ENCODE assay signal across 26 cellular contexts in the genomic region with DNA sequence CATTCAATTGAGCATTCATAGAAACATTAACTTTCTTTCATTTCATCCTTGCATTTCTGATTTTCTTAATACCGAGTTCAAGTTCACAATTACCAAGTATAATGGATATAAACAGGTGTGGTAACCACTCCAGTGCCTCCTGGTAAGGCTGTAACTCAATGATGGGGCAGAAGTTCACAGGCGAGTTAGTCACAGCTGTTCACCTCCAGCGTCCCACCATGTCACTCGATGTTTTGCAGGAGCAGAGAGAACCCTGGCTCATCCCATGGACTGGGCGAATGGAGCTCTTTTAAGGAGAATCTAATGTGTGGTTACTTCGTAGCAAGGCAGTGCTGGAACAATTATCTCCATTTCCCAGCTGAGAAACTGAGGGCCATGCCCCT.
"Had no signal": no experiment of that assay in that cellular context is flagged by ENCODE, and none has a peak within 500 bp of the region (broad histone marks: within the 10 kb centered on the region; RNA-seq: fewer than 3 reads in every experiment).

No MANE protein-coding gene starts in this region.

- H3K27ac Mint-ChIP-seq: memory B cell; naive B cell; natural killer cell treated with Interleukin-12 subunit alpha and Interleukin-12 subunit beta and Interleukin-15 and Interleukin-18, amount 100 ng/mL, for 72 hours; neural progenitor cell; stimulated activated memory B cell treated with anti-CD40 and anti-IgM and Interleukin-4, amounts not matched to agents 10 μg/mL and 1 μg/mL and 100 μg/mL, for 72 hours had no signal

- H3K4me3 ChIP-seq: coronary artery, esophagus muscularis mucosa, heart right ventricle, lung, neural progenitor cell, prostate gland, sigmoid colon, skin epidermis, spleen, testis, tibial artery, upper lobe of left lung had no signal

- H3K27ac ChIP-seq: coronary artery, esophagus muscularis mucosa, foreskin keratinocyte, heart right ventricle, neural progenitor cell, prostate gland, sigmoid colon, skin epidermis, spleen, testis, tibial artery, upper lobe of left lung had no signal

- H3K27me3 ChIP-seq: neural progenitor cell, testis, upper lobe of left lung had no signal

- H3K36me3 Mint-ChIP-seq: memory B cell; naive B cell; natural killer cell treated with Interleukin-12 subunit alpha and Interleukin-12 subunit beta and Interleukin-15 and Interleukin-18, amount 100 ng/mL, for 72 hours; neural progenitor cell; stimulated activated memory B cell treated with anti-CD40 and anti-IgM and Interleukin-4, amounts not matched to agents 10 μg/mL and 1 μg/mL and 100 μg/mL, for 72 hours had no signal

- H3K9me3 ChIP-seq: esophagus muscularis mucosa, heart right ventricle, prostate gland, sigmoid colon, spleen, testis, tibial artery, upper lobe of left lung had no signal

- H3K4me3 Mint-ChIP-seq: memory B cell; naive B cell; natural killer cell treated with Interleukin-12 subunit alpha and Interleukin-12 subunit beta and Interleukin-15 and Interleukin-18, amount 100 ng/mL, for 72 hours; neural progenitor cell; stimulated activated memory B cell treated with anti-CD40 and anti-IgM and Interleukin-4, amounts not matched to agents 10 μg/mL and 1 μg/mL and 100 μg/mL, for 72 hours had no signal

- DNase-seq: dermis blood vessel endothelial cell; effector memory CD4-positive, alpha-beta T cell; foreskin keratinocyte; glutamatergic neuron; heart right ventricle; hippocampal formation; left cardiac atrium; naive B cell; right cardiac atrium; sigmoid colon; spleen; stimulated activated CD4-positive, alpha-beta T cell treated with anti-CD3 and anti-CD28 coated beads, Interleukin-4, amount 100 ng/mL, for 4 hours; stimulated activated naive CD8-positive, alpha-beta T cell treated with anti-CD3 and anti-CD28 coated beads, Interleukin-15, Interleukin-2, amounts not matched to agents 100 U/mL and 50 U/mL, for 24 hours; substantia nigra; testis; tibial artery; upper lobe of left lung had no signal

- H3K4me1 ChIP-seq: esophagus muscularis mucosa, foreskin keratinocyte, heart right ventricle, neural progenitor cell, prostate gland, sigmoid colon, spleen, testis, tibial artery, upper lobe of left lung had no signal

- H3K9me3 Mint-ChIP-seq: memory B cell; natural killer cell treated with Interleukin-12 subunit alpha and Interleukin-12 subunit beta and Interleukin-15 and Interleukin-18, amount 100 ng/mL, for 72 hours; stimulated activated memory B cell treated with anti-CD40 and anti-IgM and Interleukin-4, amounts not matched to agents 10 μg/mL and 1 μg/mL and 100 μg/mL, for 72 hours had no signal

- H3K36me3 ChIP-seq: esophagus muscularis mucosa, heart right ventricle, neural progenitor cell, prostate gland, sigmoid colon, spleen, tibial artery, upper lobe of left lung had no signal

- ATAC-seq: foreskin keratinocyte; heart right ventricle; left cardiac atrium; natural killer cell treated with Interleukin-12 subunit alpha and Interleukin-12 subunit beta and Interleukin-15 and Interleukin-18, amount 100 ng/mL, for 72 hours; right cardiac atrium; stimulated activated memory B cell treated with anti-CD40 and anti-IgM and Interleukin-4, amounts not matched to agents 10 μg/mL and 1 μg/mL and 100 μg/mL, for 72 hours; stimulated activated naive CD8-positive, alpha-beta T cell treated with anti-CD3 and anti-CD28 coated beads, Interleukin-15, Interleukin-2, amounts not matched to agents 100 U/mL and 50 U/mL, for 24 hours had no signal
